In the genomic region with DNA sequence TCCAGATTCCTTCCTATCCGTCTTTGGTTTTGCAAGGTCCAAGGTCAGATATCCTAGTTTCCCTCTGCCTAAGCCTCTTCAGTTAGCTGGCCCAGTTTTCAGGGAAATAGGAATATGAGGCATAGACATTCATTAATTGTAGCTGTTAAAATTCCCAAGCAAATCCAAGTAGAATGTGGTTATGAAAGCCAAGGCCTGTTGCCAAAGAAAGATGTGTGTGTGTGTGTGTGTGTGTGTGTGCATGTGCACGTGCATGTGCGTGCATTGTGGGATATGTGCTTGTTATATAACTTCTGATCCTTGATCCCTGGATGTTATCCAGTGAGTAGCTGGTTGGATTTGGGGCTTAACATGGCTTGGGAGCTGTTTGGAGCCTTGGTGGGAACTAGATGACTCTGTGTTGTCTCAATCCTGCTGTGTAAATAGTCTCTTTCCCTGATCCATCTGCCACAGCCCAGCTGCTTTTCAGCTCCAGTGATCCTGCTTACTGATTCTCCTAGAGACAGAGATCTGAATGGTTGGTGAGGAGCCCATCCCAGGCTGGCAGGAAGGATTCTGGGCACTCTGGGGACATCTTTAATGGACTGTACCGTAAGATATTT, we compare ENCODE assay signal across 1 cellular context.
TF ChIP-seq lines count a peak whose summit lies in the region.

No MANE protein-coding gene starts in this region.

TF ChIP-seq in HepG2, 621 proteins besides CTCF, POLR2A, EP300 and RAD21 (continued from another document and continues in another):
- TF ChIP-seq, protein P1, sequence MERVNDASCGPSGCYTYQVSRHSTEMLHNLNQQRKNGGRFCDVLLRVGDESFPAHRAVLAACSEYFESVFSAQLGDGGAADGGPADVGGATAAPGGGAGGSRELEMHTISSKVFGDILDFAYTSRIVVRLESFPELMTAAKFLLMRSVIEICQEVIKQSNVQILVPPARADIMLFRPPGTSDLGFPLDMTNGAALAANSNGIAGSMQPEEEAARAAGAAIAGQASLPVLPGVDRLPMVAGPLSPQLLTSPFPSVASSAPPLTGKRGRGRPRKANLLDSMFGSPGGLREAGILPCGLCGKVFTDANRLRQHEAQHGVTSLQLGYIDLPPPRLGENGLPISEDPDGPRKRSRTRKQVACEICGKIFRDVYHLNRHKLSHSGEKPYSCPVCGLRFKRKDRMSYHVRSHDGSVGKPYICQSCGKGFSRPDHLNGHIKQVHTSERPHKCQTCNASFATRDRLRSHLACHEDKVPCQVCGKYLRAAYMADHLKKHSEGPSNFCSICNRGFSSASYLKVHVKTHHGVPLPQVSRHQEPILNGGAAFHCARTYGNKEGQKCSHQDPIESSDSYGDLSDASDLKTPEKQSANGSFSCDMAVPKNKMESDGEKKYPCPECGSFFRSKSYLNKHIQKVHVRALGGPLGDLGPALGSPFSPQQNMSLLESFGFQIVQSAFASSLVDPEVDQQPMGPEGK (CRISPR knock-in tag; IDR thresholded peaks at IDR 0.05): peak; percentile 30; the same call in 1 of the 2 replicates
- TF ChIP-seq ZBTB7B (CRISPR knock-in tag; IDR thresholded peaks at IDR 0.05) (peak; percentile 60; the same call in 1 of the 2 replicates), PRDM4 (CRISPR knock-in tag; IDR thresholded peaks at IDR 0.05; ENCODE audit: borderline replicate concordance) (no peak), ZNF780A (CRISPR knock-in tag; IDR thresholded peaks at IDR 0.05) (0 out of 2 replicates have a peak, but pooled peaks have one; percentile 39), ZNF12 (CRISPR knock-in tag; IDR thresholded peaks at IDR 0.05) (peak; percentile 62; the same call in 1 of the 2 replicates), ATF4 (CRISPR knock-in tag; IDR thresholded peaks at IDR 0.05) (0 out of 4 replicates have a peak, but pooled peaks of 1 of the 2 experiments have one; percentile 56), NR2F2 (IDR thresholded peaks at IDR 0.05; ENCODE audit: borderline replicate concordance, low read depth) (peak; percentile 50; the same call in 1 of the 2 replicates), ZNF264 (CRISPR knock-in tag; IDR thresholded peaks at IDR 0.05) (0 out of 2 replicates have a peak, but pooled peaks have one; percentile 56), ATF7 (IDR thresholded peaks at IDR 0.05) (0 out of 2 replicates have a peak, but pooled peaks have one; percentile 9), ATF7 (CRISPR knock-in tag; IDR thresholded peaks at IDR 0.05) (peak; percentile 66; the same call in 1 of the 2 replicates), ZNF614 (CRISPR knock-in tag; IDR thresholded peaks at IDR 0.05; ENCODE audit: borderline replicate concordance) (peak; percentile 87), ZNF121 (CRISPR knock-in tag; IDR thresholded peaks at IDR 0.05) (no peak), NR2F1 (CRISPR knock-in tag; IDR thresholded peaks at IDR 0.05) (peak; percentile 35 to 56; a peak in 2 of 4 replicates), SSRP1 (CRISPR knock-in tag; IDR thresholded peaks at IDR 0.05) (0 out of 2 replicates have a peak, but pooled peaks have one; percentile 28), ZNF335 (CRISPR knock-in tag; IDR thresholded peaks at IDR 0.05) (peak; percentile 79), KLF15 (CRISPR knock-in tag; IDR thresholded peaks at IDR 0.05; ENCODE audit: borderline replicate concordance) (no peak), ZBTB37 (CRISPR knock-in tag; IDR thresholded peaks at IDR 0.05) (peak; percentile 56; the same call in 1 of the 2 replicates), SNAPC5 (CRISPR knock-in tag; IDR thresholded peaks at IDR 0.05; ENCODE audit: borderline replicate concordance) (0 out of 2 replicates have a peak, but pooled peaks have one; percentile 44), ZFP90 (CRISPR knock-in tag; IDR thresholded peaks at IDR 0.05; ENCODE audit: borderline replicate concordance) (peak; percentile 74; the same call in 1 of the 2 replicates), ZNF143 (CRISPR knock-in tag; IDR thresholded peaks at IDR 0.05) (peak; percentile 83), CREM (IDR thresholded peaks at IDR 0.05) (peak; percentile 56; the same call in 1 of the 2 replicates), CREM (CRISPR knock-in tag; IDR thresholded peaks at IDR 0.05) (no peak), FOSL1 (CRISPR knock-in tag; IDR thresholded peaks at IDR 0.05; ENCODE audit: borderline replicate concordance) (no peak), HMGXB4 (CRISPR knock-in tag; IDR thresholded peaks at IDR 0.05; ENCODE audit: borderline replicate concordance in 1 of 2, low read depth in 1 of 2) (peak in 1 of 2 experiments; percentile 55; a peak in 2 of 4 replicates), GZF1 (CRISPR knock-in tag; IDR thresholded peaks at IDR 0.05) (0 out of 2 replicates have a peak, but pooled peaks have one; percentile 29), MYC (CRISPR knock-in tag; IDR thresholded peaks at IDR 0.05; ENCODE audit: borderline replicate concordance) (peak; percentile 78; the same call in 1 of the 2 replicates), ZNF18 (CRISPR knock-in tag; IDR thresholded peaks at IDR 0.05; ENCODE audit: insufficient replicate concordance) (peak; percentile 93), CCDC6 (CRISPR knock-in tag; IDR thresholded peaks at IDR 0.05) (peak; percentile 35; the same call in 1 of the 2 replicates), RFXANK (CRISPR knock-in tag; IDR thresholded peaks at IDR 0.05) (no peak), EHMT2 (IDR thresholded peaks at IDR 0.05; ENCODE audit: borderline replicate concordance, low read depth, low read length) (peak; percentile 41; the same call in 1 of the 2 replicates), MIER2 (CRISPR knock-in tag; IDR thresholded peaks at IDR 0.05) (peak; percentile 78), ZFY (CRISPR knock-in tag; IDR thresholded peaks at IDR 0.05) (peak; percentile 46; the same call in 1 of the 2 replicates), ZNF570 (CRISPR knock-in tag; IDR thresholded peaks at IDR 0.05; ENCODE audit: borderline replicate concordance) (no peak), RARA (CRISPR knock-in tag; IDR thresholded peaks at IDR 0.05) (peak; percentile 79), SOX13 (IDR thresholded peaks at IDR 0.05) (peak; percentile 83), SOX13 (CRISPR knock-in tag; conservative IDR thresholded peaks at IDR 0.05 in 1 of 2, IDR thresholded peaks at IDR 0.05 in 1 of 2) (peak in 1 of 2 experiments; percentile 84; a peak in 2 of 4 replicates), FOXJ3 (CRISPR knock-in tag; IDR thresholded peaks at IDR 0.05; ENCODE audit: borderline replicate concordance) (peak; percentile 68), ETV5 (CRISPR knock-in tag; IDR thresholded peaks at IDR 0.05; ENCODE audit: borderline replicate concordance) (peak; percentile 57; the same call in 1 of the 2 replicates), CREB3 (CRISPR knock-in tag; IDR thresholded peaks at IDR 0.05) (no peak), FOSL2 (CRISPR knock-in tag; IDR thresholded peaks at IDR 0.05) (peak; percentile 87), ZNF510 (CRISPR knock-in tag; IDR thresholded peaks at IDR 0.05; ENCODE audit: low read depth) (0 out of 2 replicates have a peak, but pooled peaks have one; percentile 38), NPAS2 (CRISPR knock-in tag; IDR thresholded peaks at IDR 0.05; ENCODE audit: borderline replicate concordance) (peak; percentile 87; the same call in 1 of the 2 replicates), TBX3 (IDR thresholded peaks at IDR 0.05; ENCODE audit: borderline replicate concordance) (no peak), SAP130 (CRISPR knock-in tag; IDR thresholded peaks at IDR 0.05; ENCODE audit: low read depth) (peak; percentile 78), ELF3 (CRISPR knock-in tag; IDR thresholded peaks at IDR 0.05) (peak; percentile 69)
- TF ChIP-seq, protein P2, sequence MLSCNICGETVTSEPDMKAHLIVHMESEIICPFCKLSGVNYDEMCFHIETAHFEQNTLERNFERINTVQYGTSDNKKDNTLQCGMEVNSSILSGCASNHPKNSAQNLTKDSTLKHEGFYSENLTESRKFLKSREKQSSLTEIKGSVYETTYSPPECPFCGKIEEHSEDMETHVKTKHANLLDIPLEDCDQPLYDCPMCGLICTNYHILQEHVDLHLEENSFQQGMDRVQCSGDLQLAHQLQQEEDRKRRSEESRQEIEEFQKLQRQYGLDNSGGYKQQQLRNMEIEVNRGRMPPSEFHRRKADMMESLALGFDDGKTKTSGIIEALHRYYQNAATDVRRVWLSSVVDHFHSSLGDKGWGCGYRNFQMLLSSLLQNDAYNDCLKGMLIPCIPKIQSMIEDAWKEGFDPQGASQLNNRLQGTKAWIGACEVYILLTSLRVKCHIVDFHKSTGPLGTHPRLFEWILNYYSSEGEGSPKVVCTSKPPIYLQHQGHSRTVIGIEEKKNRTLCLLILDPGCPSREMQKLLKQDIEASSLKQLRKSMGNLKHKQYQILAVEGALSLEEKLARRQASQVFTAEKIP (CRISPR knock-in tag; IDR thresholded peaks at IDR 0.05; ENCODE audit: borderline replicate concordance): no peak
- TF ChIP-seq, protein P3, sequence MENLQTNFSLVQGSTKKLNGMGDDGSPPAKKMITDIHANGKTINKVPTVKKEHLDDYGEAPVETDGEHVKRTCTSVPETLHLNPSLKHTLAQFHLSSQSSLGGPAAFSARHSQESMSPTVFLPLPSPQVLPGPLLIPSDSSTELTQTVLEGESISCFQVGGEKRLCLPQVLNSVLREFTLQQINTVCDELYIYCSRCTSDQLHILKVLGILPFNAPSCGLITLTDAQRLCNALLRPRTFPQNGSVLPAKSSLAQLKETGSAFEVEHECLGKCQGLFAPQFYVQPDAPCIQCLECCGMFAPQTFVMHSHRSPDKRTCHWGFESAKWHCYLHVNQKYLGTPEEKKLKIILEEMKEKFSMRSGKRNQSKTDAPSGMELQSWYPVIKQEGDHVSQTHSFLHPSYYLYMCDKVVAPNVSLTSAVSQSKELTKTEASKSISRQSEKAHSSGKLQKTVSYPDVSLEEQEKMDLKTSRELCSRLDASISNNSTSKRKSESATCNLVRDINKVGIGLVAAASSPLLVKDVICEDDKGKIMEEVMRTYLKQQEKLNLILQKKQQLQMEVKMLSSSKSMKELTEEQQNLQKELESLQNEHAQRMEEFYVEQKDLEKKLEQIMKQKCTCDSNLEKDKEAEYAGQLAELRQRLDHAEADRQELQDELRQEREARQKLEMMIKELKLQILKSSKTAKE (CRISPR knock-in tag; IDR thresholded peaks at IDR 0.05; ENCODE audit: borderline replicate concordance): 0 out of 2 replicates have a peak, but pooled peaks have one; percentile 43
